Comparison of ENCODE assay signal across 8 cellular contexts in the genomic region with DNA sequence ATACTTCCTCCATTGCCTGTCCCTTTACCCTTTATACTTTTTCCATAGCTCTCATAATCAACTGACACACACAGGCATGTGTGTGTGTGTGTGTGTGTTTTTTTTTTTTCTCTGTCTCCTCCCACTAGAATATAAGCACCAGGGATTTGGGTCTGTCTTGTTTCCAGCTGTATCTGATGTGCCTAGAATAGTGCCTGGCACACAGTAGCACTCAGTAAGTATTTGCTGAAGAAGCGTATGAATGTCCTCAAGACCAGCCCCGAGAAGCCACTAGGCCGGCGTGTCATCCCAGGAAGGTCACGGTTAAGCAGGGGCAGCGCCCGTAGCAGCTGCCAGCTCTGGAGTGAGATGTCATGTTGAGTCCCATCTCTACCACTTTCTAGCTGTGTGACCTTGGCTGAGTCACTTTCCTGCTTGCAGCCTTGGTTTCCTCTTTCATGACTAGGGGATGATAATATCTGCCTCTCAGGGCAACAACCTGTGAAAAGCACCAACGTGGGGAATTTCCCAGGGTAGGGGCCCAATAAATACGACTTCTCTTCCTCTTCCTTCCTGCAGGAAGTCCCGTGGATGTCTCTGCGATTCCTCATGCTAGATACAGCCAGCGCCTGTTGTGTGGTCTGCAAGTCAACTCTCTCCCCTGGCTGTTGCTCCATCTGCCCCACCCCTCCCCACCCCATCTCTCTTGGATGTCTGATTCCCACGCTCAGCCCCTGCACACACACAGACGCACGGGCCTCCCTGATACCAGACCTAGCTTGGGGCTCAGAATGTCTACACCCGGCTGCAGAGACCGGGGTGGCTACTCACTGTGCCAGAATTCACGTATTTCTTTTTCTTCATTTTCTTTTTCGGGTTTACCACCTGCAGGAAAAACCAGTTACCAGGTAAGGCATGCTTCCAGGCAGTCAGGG.
A peak's percentile ranks its signal among the peaks of the same experiment; 100 is the strongest.
DNase-seq lines count a peak whose midpoint lies in the region; ATAC-seq and TF ChIP-seq lines count a peak whose summit lies in the region.

No MANE protein-coding gene starts in this region.

- DNase-seq in GM10266 (ENCODE audit: extremely low spot score) (peak; percentile 70), choroid plexus epithelial cell (ENCODE audit: low read depth) (peak; percentile 49), NCI-H1417 treated with DMSO at 0.1 percent for 48 hours (lab: John Stamatoyannopoulos, UW) (no peak), COR-L47 (lab: John Stamatoyannopoulos, UW) (no peak)
- DNase-seq in activated CD4-positive, CD25-positive, alpha-beta regulatory T cell (lab: John Stamatoyannopoulos, UW): peak; percentile 17 to 47 (median 36)
- DNase-seq in stimulated activated CD4-positive, alpha-beta T cell treated with anti-CD3 and anti-CD28 coated beads, TNF-alpha, amount 100 ng/mL, for 48 hours (ENCODE audit: low read depth in 3 of 3): peak; percentile 47 to 70 (median 63)

- H3K4me3 ChIP-seq in choroid plexus epithelial cell (ENCODE audit: low read depth, low read length): no peak overlapping the region

- TF ChIP-seq CTCF in GM10266 (IDR thresholded peaks at IDR 0.05; ENCODE audit: control insufficient read depth, insufficient read depth, low read depth, missing control alignments) (no peak), choroid plexus epithelial cell (conservative IDR thresholded peaks at IDR 0.05; ENCODE audit: low read depth, low read length) (no peak)

- ATAC-seq in HG03354 (IDR thresholded peaks at IDR 0.05; ENCODE audit: poor library complexity, severe bottlenecking, unreplicated experiment) (peak; percentile 41), HG03159 (IDR thresholded peaks at IDR 0.05; ENCODE audit: unreplicated experiment) (no peak)

Comparison
In these comparisons a context has a peak if more than half of its experiments do, and no peak if none do; other contexts are left out.
1. DNase-seq: peak in GM10266 (single experiment), activated CD4-positive, CD25-positive, alpha-beta regulatory T cell (4 of 4), choroid plexus epithelial cell (single experiment) and stimulated activated CD4-positive, alpha-beta T cell treated with anti-CD3 and anti-CD28 coated beads, TNF-alpha, amount 100 ng/mL, for 48 hours (3 of 3); none in NCI-H1417 treated with DMSO at 0.1 percent for 48 hours (single experiment) and COR-L47 (single experiment).